8 cellular contexts compared by ENCODE assay signal in genomic region chr11:14520902-14521151, GRCh38. TPM values are rescaled to one million over a fixed set of nuclear protein-coding genes. Genes with fewer than 3 reads are reported as not detected.
DNase-seq lines count a peak whose midpoint lies in the region; ATAC-seq and TF ChIP-seq lines count a peak whose summit lies in the region.

No MANE protein-coding gene starts in this region.

- H3K4me1 Mint-ChIP-seq in glutamatergic neuron (ENCODE audit: low read depth, unreplicated experiment) = peaks cover 6% of the 10 kb centered on the region

- H3K27ac Mint-ChIP-seq in glutamatergic neuron (ENCODE audit: unreplicated experiment) = peak overlapping the region; percentile 90

- H3K4me3 Mint-ChIP-seq in glutamatergic neuron (ENCODE audit: unreplicated experiment) = peak overlapping the region; percentile 97

- H3K9me3 Mint-ChIP-seq in glutamatergic neuron (ENCODE audit: unreplicated experiment) = no peaks in the 10 kb centered on the region

- peak overlapping the region; percentile 99 for H3K4me3 ChIP-seq in WI38 (ENCODE audit: low read depth, low read length)
- peak overlapping the region; percentile 68 to 95 (median 80) for H3K4me3 ChIP-seq in spleen

- no peaks in the 10 kb centered on the region for H3K27me3 Mint-ChIP-seq in glutamatergic neuron (ENCODE audit: unreplicated experiment)

- TF ChIP-seq POLR2A in spleen (IDR thresholded peaks at IDR 0.05) = no peak

- H3K27ac ChIP-seq in spleen = peak overlapping the region; percentile 89 to 97 (median 94)

- no peaks in the 10 kb centered on the region for H3K36me3 Mint-ChIP-seq in glutamatergic neuron (ENCODE audit: unreplicated experiment)

- DNase-seq in DMS53 (lab: John Stamatoyannopoulos, UW) (peak; percentile 66), DMS53 treated with DMSO at 0.1 percent for 48 hours (lab: John Stamatoyannopoulos, UW; ENCODE audit: unreplicated experiment) (no peak), glutamatergic neuron (no peak), spleen (no peak), omental fat pad (ENCODE audit: low spot score) (no peak), pons (ENCODE audit: low spot score) (no peak)

- no peaks in the 10 kb centered on the region for H3K9me3 ChIP-seq in spleen

- 31 to 49% (median 39%) methylated on average over 6 of the region's 6 CpGs for WGBS in spleen, 5 donors

- ATAC-seq in omental fat pad (ENCODE audit: low FRiP score) (no peak), GM21528 (IDR thresholded peaks at IDR 0.05; ENCODE audit: low FRiP score, unreplicated experiment) (no peak)

- H3K4me1 ChIP-seq in spleen = peaks cover 22 to 45% (median 28%) of the 10 kb centered on the region in 6 donors

- intact Hi-C loops in spleen (cut with DNase I; ENCODE audit: low total_unique reads) = no loop called here

- no peaks in the 10 kb centered on the region for H3K27me3 ChIP-seq in spleen (replicated peaks in 1 of 7)

- no peak for TF ChIP-seq CTCF in WI38 (IDR thresholded peaks at IDR 0.05; ENCODE audit: low read depth, low read length)
- no peak for TF ChIP-seq CTCF in glutamatergic neuron (IDR thresholded peaks at IDR 0.05; ENCODE audit: partially characterized antibody, unreplicated experiment)
- no peak for TF ChIP-seq CTCF in spleen (IDR thresholded peaks at IDR 0.05 in 8 of 11, conservative IDR thresholded peaks at IDR 0.05 in 3 of 11)
- TF ChIP-seq CTCF in omental fat pad (IDR thresholded peaks at IDR 0.05) = no peak

- H3K36me3 ChIP-seq in spleen = peaks cover 0 to 29% (median 22%) of the 10 kb centered on the region in 6 donors

RNA-seq across cellular contexts. Expression of gene PSMA1, which starts 0.6 kb away (rescaled TPM):
- total RNA-seq in glutamatergic neuron (ENCODE audit: unreplicated experiment) (137 TPM), spleen (100 to 1,000 TPM; 103 to 161 (median 131) TPM), omental fat pad (100 to 1,000 TPM; 109 to 165 (median 133) TPM)
- polyA plus RNA-seq in spleen = 100 to 1,000 TPM; 145 to 188 (median 179) TPM

RNA-seq across cellular contexts. Expression of gene COPB1, which starts 21.2 kb away (rescaled TPM):
- total RNA-seq in glutamatergic neuron (ENCODE audit: unreplicated experiment) (99.4 TPM), spleen (100 to 1,000 TPM in 2 of 7 donors, 10 to 100 TPM in 5; 74.8 to 122 (median 87.1) TPM), omental fat pad (100 to 1,000 TPM; 102 to 126 (median 112) TPM)
- 10 to 100 TPM; 43.6 to 48.4 (median 48.2) TPM for polyA plus RNA-seq in spleen
